ENCODE assay signal across 8 cellular contexts in the genomic region with DNA sequence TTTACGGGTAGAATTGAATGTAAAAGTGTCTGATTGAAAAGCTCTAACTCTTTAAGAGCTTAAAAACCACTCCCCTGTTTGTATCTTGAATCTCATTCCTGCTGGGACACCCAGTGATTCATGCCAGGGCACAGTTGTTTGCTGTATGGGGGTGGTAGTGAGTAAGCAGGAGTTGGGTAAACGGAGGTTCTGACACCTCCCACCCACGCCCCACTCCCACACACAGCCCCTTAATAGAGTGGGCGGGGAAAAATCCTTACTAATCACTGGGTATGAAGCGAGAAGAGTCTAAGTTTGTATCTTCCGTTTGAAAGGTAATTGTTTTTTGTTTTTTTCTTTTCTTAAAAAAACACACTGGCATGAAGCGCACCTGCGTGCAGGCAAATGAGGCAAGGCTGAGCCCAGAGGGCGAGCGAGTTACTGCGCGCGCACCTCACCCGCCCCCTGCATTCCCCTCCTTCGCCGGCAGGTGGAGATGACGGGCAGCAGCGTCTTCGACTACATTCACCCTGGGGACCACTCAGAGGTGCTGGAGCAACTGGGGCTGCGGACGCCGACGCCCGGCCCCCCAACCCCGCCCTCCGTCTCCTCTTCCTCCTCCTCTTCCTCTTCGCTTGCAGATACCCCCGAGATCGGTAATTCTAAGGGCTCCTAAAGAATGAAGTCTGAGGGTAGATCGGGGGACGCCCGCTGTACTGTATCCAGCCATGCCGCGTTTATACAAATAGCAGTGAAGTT. TPM values are rescaled to one million over a fixed set of nuclear protein-coding genes. Genes with fewer than 3 reads are reported as not detected.
DNase-seq lines count a peak whose midpoint lies in the region; ATAC-seq and TF ChIP-seq lines count a peak whose summit lies in the region.

No MANE protein-coding gene starts in this region.

- POLR2A ChIA-PET in IMR-90 (lab: Charles Lee; ENCODE audit: unreplicated experiment) = interaction anchor here (0.6 kb wide), 1 partner anchor 221 kb away, joined by 5 read pairs; no protein-coding TSS in a partner anchor
- POLR2A ChIA-PET in OCI-LY7 (lab: Charles Lee) = interaction anchor here (0.9 to 1.0 kb wide), 4 partner anchors 21 to 224 kb away, joined by 3 read pairs; a partner anchor contains a TSS

- BruUV-seq in IMR-90 (replicated peaks; lab: Mats Ljungman, UMichigan) = no TSS peak
- TSS peak; percentile 79 for BruUV-seq in OCI-LY7 (replicated peaks; lab: Mats Ljungman, UMichigan)

- peak overlapping the region; percentile 49 for H3K4me3 ChIP-seq in IMR-90 (ENCODE audit: insufficient read depth, low read depth, low read length)
- H3K4me3 ChIP-seq in OCI-LY7 (ENCODE audit: low read depth, low read length, poor library complexity, severe bottlenecking) = peak overlapping the region; percentile 70
- peak overlapping the region; percentile 60 for H3K4me3 ChIP-seq in epithelial cell of proximal tubule (ENCODE audit: low read depth, low read length)
- H3K4me3 ChIP-seq in mucosa of rectum (ENCODE audit: low read length in 2 of 2) = peak overlapping the region; percentile 64 to 82

- 0 out of 2 replicates have a peak overlapping the region, but pooled peaks have one; percentile 5 for H4K5ac ChIP-seq in IMR-90 (ENCODE audit: low read depth, low read length)

- no peaks in the 10 kb centered on the region for H3K9me2 ChIP-seq in OCI-LY7 (ENCODE audit: insufficient read depth, low read length)

- CTCF ChIA-PET in IMR-90 (lab: Yijun Ruan, JAX) = interaction anchor here (0.6 to 1.5 kb wide), 11 partner anchors 12 to 277 kb away, joined by 3 to 7 read pairs (median 3); no protein-coding TSS in a partner anchor
- CTCF ChIA-PET in OCI-LY7 (lab: Charles Lee; ENCODE audit: unreplicated experiment) = interaction anchor here (0.6 kb wide), 1 partner anchor 16 kb away, joined by 3 read pairs; no protein-coding TSS in a partner anchor

- WGBS in IMR-90 (ENCODE audit: extremely low coverage in 2 of 2, insufficient read length in 1 of 2), 2 experiments = 0% methylated on average over 8 of the region's 34 CpGs; no CpG with 5 or more reads in 1 of the 2 experiments

- H4K8ac ChIP-seq in IMR-90 (ENCODE audit: low read depth in 2 of 2, low read length in 2 of 2) = peak overlapping the region; percentile 33 to 69; a peak in 3 of 4 replicates

- no peak overlapping the region for H2AK5ac ChIP-seq in IMR-90 (ENCODE audit: low read depth, low read length)

- peak; percentile 63 for TF ChIP-seq RAD21 in IMR-90 (IDR thresholded peaks at IDR 0.05; ENCODE audit: low read length)

- peak; percentile 87 for ATAC-seq in GM21360 (IDR thresholded peaks at IDR 0.05; ENCODE audit: unreplicated experiment)
- peak; percentile 99 for ATAC-seq in IMR-90 (ENCODE audit: low read depth)

- peak overlapping the region; percentile 42 for H3K4ac ChIP-seq in IMR-90 (ENCODE audit: low read depth, low read length)

- dilution Hi-C loops in IMR-90 (cut with HindIII; ENCODE audit: low sequenced_read_pairs, unreplicated experiment) = no loop called here

- H2BK120ac ChIP-seq in IMR-90 (ENCODE audit: low read depth, low read length) = peak overlapping the region; percentile 39; the same call in 1 of the 2 replicates

- TF ChIP-seq CTCF in IMR-90 (conservative IDR thresholded peaks at IDR 0.05; ENCODE audit: low read depth, low read length) (peak; percentile 91), OCI-LY7 (conservative IDR thresholded peaks at IDR 0.05; ENCODE audit: low read length) (peak; percentile 92), epithelial cell of proximal tubule (conservative IDR thresholded peaks at IDR 0.05; ENCODE audit: low read depth, low read length) (peak; percentile 79)

- no peak overlapping the region; the same call in 2 of the 3 replicates for H2BK15ac ChIP-seq in IMR-90 (ENCODE audit: low read depth, low read length)

- peak overlapping the region; percentile 51 for H3K14ac ChIP-seq in IMR-90 (replicated peaks; ENCODE audit: low read depth, low read length)

- H2AFZ ChIP-seq in IMR-90 (replicated peaks; ENCODE audit: low read length, poor library complexity) (peak overlapping the region; percentile 85), OCI-LY7 (ENCODE audit: low read length) (peak overlapping the region; percentile 89)

- peaks cover 5% of the 10 kb centered on the region; the same call in 1 of the 2 replicates for H3K9me1 ChIP-seq in IMR-90 (ENCODE audit: insufficient read depth, low read length)

- peak overlapping the region; percentile 24 for H2BK5ac ChIP-seq in IMR-90 (ENCODE audit: low read depth, low read length, poor library complexity, severe bottlenecking)

- H3K9ac ChIP-seq in IMR-90 (ENCODE audit: low read depth, low read length) (peak overlapping the region; percentile 20), mucosa of rectum (ENCODE audit: low read depth in 1 of 2, low read length in 2 of 2) (peak overlapping the region; percentile 70 to 72)

- 0 out of 2 replicates have a peak overlapping the region, but pooled peaks have one; percentile 4 for H2BK20ac ChIP-seq in IMR-90 (ENCODE audit: low read depth, low read length)

- in situ Hi-C loops in IMR-90 (cut with MboI; ENCODE audit: low sequenced_read_pairs) = no loop called here

- no peaks in the 10 kb centered on the region for H3K36me3 ChIP-seq in IMR-90 (ENCODE audit: control insufficient read depth, insufficient read depth, low read length)
- H3K36me3 ChIP-seq in OCI-LY7 (ENCODE audit: insufficient read depth, low read length) = no peaks in the 10 kb centered on the region
- H3K36me3 ChIP-seq in mucosa of rectum (ENCODE audit: control insufficient read depth in 2 of 2, insufficient read depth in 2 of 2, low read length in 2 of 2) = no peaks in the 10 kb centered on the region

- peak; percentile 93 for DNase-seq in COLO829 (ENCODE audit: low spot score)
- peak; percentile 73 for DNase-seq in IMR-90
- peak; percentile 93 for DNase-seq in OCI-LY7 (ENCODE audit: low spot score)
- peak; percentile 98 for DNase-seq in activated T-cell treated with anti-CD3 and anti-CD28 coated beads for 4 hours
- DNase-seq in epithelial cell of proximal tubule (ENCODE audit: low read depth) = peak; percentile 64
- peak; percentile 92 to 98 for DNase-seq in stimulated activated CD8-positive, alpha-beta memory T cell treated with anti-CD3 and anti-CD28 coated beads, Interleukin-4, amount 100 ng/mL, for 4 hours (ENCODE audit: low read depth in 2 of 2, low spot score in 1 of 2)

- H3K4me2 ChIP-seq in IMR-90 (ENCODE audit: low read depth, low read length) (peak overlapping the region; percentile 74), OCI-LY7 (ENCODE audit: low read length) (peak overlapping the region; percentile 91)

- H3K56ac ChIP-seq in IMR-90 (ENCODE audit: extremely low read depth, insufficient read depth, low read length) = no peak overlapping the region; the same call in 1 of the 2 replicates

- H2AK9ac ChIP-seq in IMR-90 (replicated peaks; ENCODE audit: low read depth, low read length, poor library complexity) = peak overlapping the region; percentile 25

- no peak overlapping the region; the same call in 1 of the 2 replicates for H4K91ac ChIP-seq in IMR-90 (ENCODE audit: insufficient read depth, low read depth, low read length)

- no peak overlapping the region for H3K18ac ChIP-seq in IMR-90 (ENCODE audit: low read depth, low read length)

- no peaks in the 10 kb centered on the region for H3K27me3 ChIP-seq in IMR-90 (ENCODE audit: control insufficient read depth, insufficient read depth, low read length)
- no peaks in the 10 kb centered on the region for H3K27me3 ChIP-seq in mucosa of rectum (ENCODE audit: control insufficient read depth in 2 of 2, insufficient read depth in 2 of 2, low read length in 2 of 2)

- no peak for TF ChIP-seq POLR2A in IMR-90 (IDR thresholded peaks at IDR 0.05; ENCODE audit: low read depth, low read length)

- no peaks in the 10 kb centered on the region for H3K79me1 ChIP-seq in IMR-90 (ENCODE audit: low read depth in 1 of 2, low read length in 2 of 2)

- no peaks in the 10 kb centered on the region for H3K79me2 ChIP-seq in OCI-LY7 (ENCODE audit: insufficient read depth, low read depth, low read length)

- intact Hi-C loops in IMR-90 (cut with micrococcal nuclease) = loop anchor here (1.0 to 5.0 kb wide), 2 partner anchors 77 to 90 kb away; a partner anchor contains a TSS
- intact Hi-C loops in OCI-LY7 (cut with micrococcal nuclease; ENCODE audit: unreplicated experiment) = loop anchor here (1.0 kb wide), 1 partner anchor 179 kb away; no protein-coding TSS in a partner anchor

- H3K4me1 ChIP-seq in IMR-90 (ENCODE audit: control insufficient read depth, insufficient read depth, low read length) (peaks cover 2% of the 10 kb centered on the region), OCI-LY7 (ENCODE audit: insufficient read depth, low read length, poor library complexity, severe bottlenecking) (peaks cover 20% of the 10 kb centered on the region), mucosa of rectum (ENCODE audit: control insufficient read depth in 2 of 2, insufficient read depth in 2 of 2, low read length in 2 of 2) (peaks cover 5 to 10% of the 10 kb centered on the region in 2 donors)

- peak overlapping the region; percentile 37; the same call in 1 of the 2 replicates for H3K23ac ChIP-seq in IMR-90 (ENCODE audit: low read depth, low read length)

- no peak overlapping the region for H3K27ac ChIP-seq in IMR-90 (ENCODE audit: insufficient read depth, low read length)
- H3K27ac ChIP-seq in OCI-LY7 (ENCODE audit: low read depth, low read length, poor library complexity, severe bottlenecking) = peak overlapping the region; percentile 86
- H3K27ac ChIP-seq in mucosa of rectum (ENCODE audit: low read depth in 2 of 2, low read length in 2 of 2) = peak overlapping the region; percentile 78 to 85

- H4K20me1 ChIP-seq in IMR-90 (ENCODE audit: insufficient read depth, low read length) (no peaks in the 10 kb centered on the region), OCI-LY7 (ENCODE audit: insufficient read depth, low read length) (no peaks in the 10 kb centered on the region)

- no peaks in the 10 kb centered on the region for H3K9me3 ChIP-seq in IMR-90 (ENCODE audit: control insufficient read depth, insufficient read depth, low read length)
- H3K9me3 ChIP-seq in OCI-LY7 (ENCODE audit: low read length) = no peaks in the 10 kb centered on the region
- H3K9me3 ChIP-seq in mucosa of rectum (ENCODE audit: control insufficient read depth in 2 of 2, low read length in 2 of 2) = no peaks in the 10 kb centered on the region

RNA-seq across cellular contexts. Expression of a gene that starts 12.8 kb away (rescaled TPM):
- total RNA-seq in IMR-90 (2012; rRNA removed) (9.2 and 10.6 TPM in 2 replicates), OCI-LY7 (2022) (42.5 and 44.8 TPM in 2 replicates), epithelial cell of proximal tubule (105 and 187 TPM in 2 replicates)
- polyA plus RNA-seq in IMR-90 (2012; rRNA removed) = 25.7 and 48.9 TPM in 2 replicates
- polyA plus RNA-seq in IMR-90 (2012; cell fraction: cytosol; rRNA removed) = 61.5 and 62.1 TPM in 2 replicates
- polyA plus RNA-seq in IMR-90 (2012; cell fraction: nucleus; rRNA removed; ENCODE audit: low replicate concordance) = 7.7 and 30.6 TPM in 2 replicates
- 82.3 and 105 TPM in 2 replicates for total RNA-seq in OCI-LY7 (2014; rRNA removed; shearing (Covaris generic))

RNA-seq across cellular contexts. Expression of a gene that starts 16.0 kb away (rescaled TPM):
- total RNA-seq in IMR-90 (2012; rRNA removed) (0.36 and 0.56 TPM in 2 replicates), OCI-LY7 (2022) (8.4 and 14.1 TPM in 2 replicates), epithelial cell of proximal tubule (0.63 and 1.1 TPM in 2 replicates)
- 5.7 and 7.4 TPM in 2 replicates for polyA plus RNA-seq in IMR-90 (2012; rRNA removed)
- 6.7 and 7.2 TPM in 2 replicates for polyA plus RNA-seq in IMR-90 (2012; cell fraction: cytosol; rRNA removed)
- polyA plus RNA-seq in IMR-90 (2012; cell fraction: nucleus; rRNA removed; ENCODE audit: low replicate concordance) = 6.1 and 23.6 TPM in 2 replicates
- 3.4 and 3.5 TPM in 2 replicates for total RNA-seq in OCI-LY7 (2014; rRNA removed; shearing (Covaris generic))
